8 cellular contexts compared by ENCODE assay signal in genomic region chr16:84806256-84806889, GRCh38. TPM values are rescaled to one million over a fixed set of nuclear protein-coding genes. Genes with fewer than 3 reads are reported as not detected.
DNase-seq lines count a peak whose midpoint lies in the region; ATAC-seq and TF ChIP-seq lines count a peak whose summit lies in the region.

No MANE protein-coding gene starts in this region.

- TF ChIP-seq CTCF in gastroesophageal sphincter (IDR thresholded peaks at IDR 0.05): no peak

- POLR2A ChIA-PET in activated CD4-positive, alpha-beta T cell treated with anti-CD3 and anti-CD28 coated beads for 36 hours (lab: Charles Lee): no interaction called here

- H3K27me3 ChIP-seq in gastroesophageal sphincter: no peaks in the 10 kb centered on the region

- H3K4me1 Mint-ChIP-seq in activated CD4-positive, alpha-beta T cell treated with anti-CD3 and anti-CD28 coated beads, Interleukin-2, amount 10 ng/mL, durations not matched to agents 24 days and 14 days: peaks cover 24% of the 10 kb centered on the region
- peaks cover 8% of the 10 kb centered on the region for H3K4me1 Mint-ChIP-seq in activated CD4-positive, alpha-beta T cell treated with anti-CD3 and anti-CD28 coated beads for 36 hours

- TF ChIP-seq POLR2A in gastroesophageal sphincter (IDR thresholded peaks at IDR 0.05): no peak

- H3K4me3 ChIP-seq in gastroesophageal sphincter: peak overlapping the region in 1 of 2 donors; percentile 2

- H3K9me3 Mint-ChIP-seq in activated CD4-positive, alpha-beta T cell treated with anti-CD3 and anti-CD28 coated beads, Interleukin-2, amount 10 ng/mL, durations not matched to agents 24 days and 14 days: no peaks in the 10 kb centered on the region
- peaks cover 2% of the 10 kb centered on the region for H3K9me3 Mint-ChIP-seq in activated CD4-positive, alpha-beta T cell treated with anti-CD3 and anti-CD28 coated beads for 36 hours (ENCODE audit: low read depth)

- H3K36me3 ChIP-seq in gastroesophageal sphincter: no peaks in the 10 kb centered on the region

- peaks cover 0 to 18% (median 0%) of the 10 kb centered on the region in 3 donors for H3K4me1 ChIP-seq in gastroesophageal sphincter

- H3K27ac ChIP-seq in gastroesophageal sphincter: peak overlapping the region in 1 of 4 donors; percentile 47

- no peak overlapping the region for H3K27ac Mint-ChIP-seq in activated CD4-positive, alpha-beta T cell treated with anti-CD3 and anti-CD28 coated beads, Interleukin-2, amount 10 ng/mL, durations not matched to agents 24 days and 14 days
- H3K27ac Mint-ChIP-seq in activated CD4-positive, alpha-beta T cell treated with anti-CD3 and anti-CD28 coated beads for 36 hours: no peak overlapping the region

- H3K9me3 ChIP-seq in gastroesophageal sphincter: no peaks in the 10 kb centered on the region

- CTCF ChIA-PET in activated CD4-positive, alpha-beta T cell treated with anti-CD3 and anti-CD28 coated beads for 36 hours (lab: Charles Lee): no interaction called here

- TF ChIP-seq EP300 in gastroesophageal sphincter (IDR thresholded peaks at IDR 0.05): no peak

- peak overlapping the region; percentile 21 for H3K4me3 Mint-ChIP-seq in activated CD4-positive, alpha-beta T cell treated with anti-CD3 and anti-CD28 coated beads, Interleukin-2, amount 10 ng/mL, durations not matched to agents 24 days and 14 days
- H3K4me3 Mint-ChIP-seq in activated CD4-positive, alpha-beta T cell treated with anti-CD3 and anti-CD28 coated beads for 36 hours: no peak overlapping the region

- H3K36me3 Mint-ChIP-seq in activated CD4-positive, alpha-beta T cell treated with anti-CD3 and anti-CD28 coated beads, Interleukin-2, amount 10 ng/mL, durations not matched to agents 24 days and 14 days (ENCODE audit: low read depth): no peaks in the 10 kb centered on the region
- no peaks in the 10 kb centered on the region for H3K36me3 Mint-ChIP-seq in activated CD4-positive, alpha-beta T cell treated with anti-CD3 and anti-CD28 coated beads for 36 hours (ENCODE audit: low read depth)

- intact Hi-C loops in activated CD4-positive, alpha-beta T cell treated with anti-CD3 and anti-CD28 coated beads, Interleukin-2, amount 10 ng/mL, durations not matched to agents 24 days and 14 days (cut with micrococcal nuclease): no loop called here
- intact Hi-C loops in activated CD4-positive, alpha-beta T cell treated with anti-CD3 and anti-CD28 coated beads for 36 hours (cut with DNase I, micrococcal nuclease): no loop called here

- no peaks in the 10 kb centered on the region for H3K27me3 Mint-ChIP-seq in activated CD4-positive, alpha-beta T cell treated with anti-CD3 and anti-CD28 coated beads, Interleukin-2, amount 10 ng/mL, durations not matched to agents 24 days and 14 days
- H3K27me3 Mint-ChIP-seq in activated CD4-positive, alpha-beta T cell treated with anti-CD3 and anti-CD28 coated beads for 36 hours: peaks cover 2% of the 10 kb centered on the region

- ATAC-seq in gastroesophageal sphincter: peak; percentile 54
- ATAC-seq in stimulated activated naive CD8-positive, alpha-beta T cell treated with anti-CD3 and anti-CD28 coated beads, Interleukin-15, Interleukin-2, amounts not matched to agents 100 U/mL and 50 U/mL, for 24 hours: peak; percentile 44
- no peak for ATAC-seq in GM21360 (IDR thresholded peaks at IDR 0.05; ENCODE audit: unreplicated experiment)
- no peak for ATAC-seq in activated CD4-positive, alpha-beta T cell treated with anti-CD3 and anti-CD28 coated beads for 36 hours

- peak; percentile 63 for DNase-seq in activated CD4-positive, alpha-beta T cell treated with anti-CD3 and anti-CD28 coated beads, Interleukin-2, amount 10 ng/mL, durations not matched to agents 24 days and 14 days
- DNase-seq in activated CD4-positive, alpha-beta T cell treated with anti-CD3 and anti-CD28 coated beads, Interleukin-2, amount 50 U/mL, for 48 hours: no peak
- DNase-seq in SK-N-DZ (ENCODE audit: low spot score) (peak; percentile 52), retina (no peak)
- DNase-seq in stimulated activated naive CD8-positive, alpha-beta T cell treated with anti-CD3 and anti-CD28 coated beads, Interleukin-15, Interleukin-2, amounts not matched to agents 100 U/mL and 50 U/mL, for 24 hours: no peak
- no peak for DNase-seq in activated CD4-positive, alpha-beta T cell treated with anti-CD3 and anti-CD28 coated beads for 36 hours

- WGBS in gastroesophageal sphincter (ENCODE audit: low coverage in 1 of 2), 2 donors: 52 to 77% methylated on average over 4 to 10 of the region's 26 CpGs

RNA-seq across cellular contexts. Expression of gene CRISPLD2, which starts 13.4 kb away (rescaled TPM):
- total RNA-seq in activated CD4-positive, alpha-beta T cell treated with anti-CD3 and anti-CD28 coated beads, Interleukin-2, amount 10 ng/mL, durations not matched to agents 24 days and 14 days: 0.19 and 0.26 TPM in 2 replicates
- polyA plus RNA-seq in SK-N-DZ (2014; cell fraction: cytosol; rRNA removed): 0.12 TPM in 1 of 2 replicates, not detected in the other
- polyA plus RNA-seq in SK-N-DZ (2014; cell fraction: nucleus; rRNA removed): not detected in 2 replicates
- 100 to 1,000 TPM; 174 to 411 (median 219) TPM for total RNA-seq in gastroesophageal sphincter
- under 1 TPM; 0.05 to 0.11 TPM for total RNA-seq in activated CD4-positive, alpha-beta T cell treated with anti-CD3 and anti-CD28 coated beads for 36 hours

Comparison
In these comparisons a context has a peak if more than half of its experiments do, and no peak if none do; other contexts are left out.
1. DNase-seq: peak in activated CD4-positive, alpha-beta T cell treated with anti-CD3 and anti-CD28 coated beads, Interleukin-2, amount 10 ng/mL, durations not matched to agents 24 days and 14 days (single experiment) and SK-N-DZ (single experiment); none in activated CD4-positive, alpha-beta T cell treated with anti-CD3 and anti-CD28 coated beads, Interleukin-2, amount 50 U/mL, for 48 hours (0 of 2), stimulated activated naive CD8-positive, alpha-beta T cell treated with anti-CD3 and anti-CD28 coated beads, Interleukin-15, Interleukin-2, amounts not matched to agents 100 U/mL and 50 U/mL, for 24 hours (single experiment), retina (single experiment) and activated CD4-positive, alpha-beta T cell treated with anti-CD3 and anti-CD28 coated beads for 36 hours (single experiment).
2. ATAC-seq: peak in gastroesophageal sphincter (single experiment) and stimulated activated naive CD8-positive, alpha-beta T cell treated with anti-CD3 and anti-CD28 coated beads, Interleukin-15, Interleukin-2, amounts not matched to agents 100 U/mL and 50 U/mL, for 24 hours (single experiment); none in GM21360 (single experiment) and activated CD4-positive, alpha-beta T cell treated with anti-CD3 and anti-CD28 coated beads for 36 hours (single experiment).
3. RNA of gene CRISPLD2, which starts 13.4 kb away (total RNA-seq): 174 to 411 TPM in gastroesophageal sphincter; 0.19 to 0.26 TPM in activated CD4-positive, alpha-beta T cell treated with anti-CD3 and anti-CD28 coated beads, Interleukin-2, amount 10 ng/mL, durations not matched to agents 24 days and 14 days and 0.05 to 0.11 TPM in activated CD4-positive, alpha-beta T cell treated with anti-CD3 and anti-CD28 coated beads for 36 hours; every median in the first group is over 100 times any median in the second.